In the genomic region with DNA sequence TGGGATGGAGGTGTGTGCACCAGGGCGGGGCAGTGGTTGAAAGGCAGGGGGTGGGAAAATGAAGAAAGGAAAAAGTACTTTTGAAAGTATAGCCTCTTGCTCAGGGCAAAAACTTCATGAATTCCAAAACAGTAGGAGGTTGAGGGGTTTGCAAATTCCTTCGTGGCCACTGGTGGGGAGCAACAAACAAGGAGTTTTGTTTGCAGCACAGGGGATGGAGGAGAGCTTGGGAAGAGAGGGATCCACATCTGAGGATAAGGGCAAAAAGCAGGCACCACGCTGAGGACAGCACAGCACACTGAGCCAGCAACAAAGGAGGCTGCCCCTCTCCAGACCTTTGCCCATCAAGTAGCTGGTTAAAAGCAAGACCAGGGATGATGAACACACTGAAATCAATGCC, we compare ENCODE assay signal across 33 cellular contexts.
DNase-seq lines count a peak whose midpoint lies in the region; FAIRE-seq and TF ChIP-seq lines count a peak whose summit lies in the region.
"Had no signal": no experiment of that assay in that cellular context is flagged by ENCODE, and none has a peak within 500 bp of the region (broad histone marks: within the 10 kb centered on the region; RNA-seq: fewer than 3 reads in every experiment).

No MANE protein-coding gene starts in this region.

- H3K9ac ChIP-seq in HUES64 (ENCODE audit: low read depth, low read length) (0 out of 2 replicates have a peak overlapping the region, but pooled peaks have one; percentile 27), H1 (replicated peaks in 1 of 4; ENCODE audit: extremely low read depth in 1 of 4, low read depth in 3 of 4, low read length in 3 of 4) (peak overlapping the region in 1 of 4 experiments; percentile 25; a peak in 1 of 7 replicates), mesenchymal stem cell (ENCODE audit: low read length) (no peak overlapping the region)

- no peak overlapping the region for H2BK120ac ChIP-seq in H1 (replicated peaks; ENCODE audit: low read depth, low read length)
- no peak overlapping the region for H2BK120ac ChIP-seq in mesenchymal stem cell (ENCODE audit: low read depth, low read length)

- no peak overlapping the region for H4K5ac ChIP-seq in H1 (ENCODE audit: insufficient read length, low read depth, low read length)

- H4K91ac ChIP-seq in H1 (replicated peaks; ENCODE audit: insufficient read length, low read length) (no peak overlapping the region), mesenchymal stem cell (ENCODE audit: low read length) (no peak overlapping the region)

- H3K56ac ChIP-seq in H1 (replicated peaks; ENCODE audit: insufficient read length, low read depth, low read length), result no peak overlapping the region

- 9% methylated on average over 3 of the region's 3 CpGs for WGBS in HUES64
- 11% methylated on average over 3 of the region's 3 CpGs; no CpG with 5 or more reads in 1 of the 2 experiments for WGBS in H1 (ENCODE audit: extremely low coverage in 1 of 2, insufficient coverage in 1 of 2, insufficient read length in 1 of 2, insufficient replicate concordance in 2 of 2, low coverage in 1 of 2, low lambda C conversion rate in 2 of 2, missing lambda C conversion rate in 1 of 2), 2 experiments
- WGBS in mesenchymal stem cell, result 70% methylated on average over 3 of the region's 3 CpGs

- H3K27me3 ChIP-seq in HUES64 (ENCODE audit: insufficient read depth, low read length) (no peaks in the 10 kb centered on the region), H1 (replicated peaks in 1 of 4; ENCODE audit: control insufficient read depth in 3 of 4, extremely low read depth in 1 of 4, insufficient read depth in 3 of 4, low read length in 3 of 4) (no peaks in the 10 kb centered on the region), mesenchymal stem cell (ENCODE audit: control insufficient read depth in 1 of 2, insufficient read depth in 1 of 2, low read length in 2 of 2) (no peaks in the 10 kb centered on the region), HAP-1 (ENCODE audit: low read depth) (no peaks in the 10 kb centered on the region)
- H3K27me3 ChIP-seq: brain microvascular endothelial cell, gastroesophageal sphincter, hepatocyte, MG63, right lobe of liver, SJCRH30, tibial artery had no signal

- H4K20me1 ChIP-seq in H1 (replicated peaks in 1 of 2; ENCODE audit: control insufficient read depth in 1 of 2, insufficient read depth in 2 of 2, low read length in 2 of 2), result peaks cover 1 to 2% of the 10 kb centered on the region in 2 experiments

- no peak overlapping the region for H2BK20ac ChIP-seq in H1 (ENCODE audit: low read length)

- peak overlapping the region; percentile 87 for H3K27ac ChIP-seq in HUES64 (ENCODE audit: low read depth, low read length)
- peak overlapping the region; percentile 61; the same call in 1 of the 2 replicates for H3K27ac ChIP-seq in H1 (ENCODE audit: low read depth, low read length)
- no peak overlapping the region for H3K27ac ChIP-seq in mesenchymal stem cell (ENCODE audit: low read length, poor library complexity, severe bottlenecking)
- H3K27ac ChIP-seq: brain microvascular endothelial cell, gastroesophageal sphincter, hepatocyte, left ventricle myocardium inferior, prostate gland, right lobe of liver, SJCRH30, tibial artery had no signal

- FAIRE-seq in H1 (lab: Jason Lieb, UNC), result peak; percentile 92
- FAIRE-seq: HTR-8/SVneo, keratinocyte had no signal

- in situ Hi-C loops in HAP-1 (cut with MboI; ENCODE audit: low sequenced_read_pairs), result no loop called here

- no peak overlapping the region for H4K8ac ChIP-seq in H1 (ENCODE audit: extremely low read depth, insufficient read depth, low read length)
- peak overlapping the region; percentile 23 for H4K8ac ChIP-seq in mesenchymal stem cell (ENCODE audit: low read length)

- H3K36me3 ChIP-seq in HUES64 (ENCODE audit: insufficient read depth, low read length), result no peaks in the 10 kb centered on the region
- H3K36me3 ChIP-seq in H1 (ENCODE audit: control insufficient read depth in 2 of 4, insufficient read depth in 4 of 4, low read length in 3 of 4), result no peaks in the 10 kb centered on the region
- H3K36me3 ChIP-seq in mesenchymal stem cell (ENCODE audit: control insufficient read depth in 1 of 2, insufficient read depth in 2 of 2, low read depth in 1 of 2, low read length in 2 of 2), result no peaks in the 10 kb centered on the region
- H3K36me3 ChIP-seq in HAP-1 (replicated peaks), result no peaks in the 10 kb centered on the region
- H3K36me3 ChIP-seq: brain microvascular endothelial cell, gastroesophageal sphincter, left ventricle myocardium inferior, MG63, prostate gland, right lobe of liver, SJCRH30, tibial artery had no signal

- H3K23ac ChIP-seq in H1 (ENCODE audit: insufficient read length) (no peak overlapping the region), mesenchymal stem cell (ENCODE audit: low read length in 2 of 2) (no peak overlapping the region)

- DNase-seq in H1 (ENCODE audit: low read depth in 1 of 2, low spot score in 2 of 2), result peak; percentile 56 to 60
- DNase-seq in mesenchymal stem cell, result no peak
- no peak for DNase-seq in stimulated activated CD4-positive, alpha-beta T cell treated with anti-CD3 and anti-CD28 coated beads, Interleukin-12 subunit alpha, Interleukin-12 subunit beta, amount 100 ng/mL, for 4 hours
- DNase-seq in HAP-1 (ENCODE audit: low spot score in 2 of 2), result no peak
- DNase-seq in SK-N-DZ (ENCODE audit: low spot score), result no peak
- DNase-seq in NCI-H2029 treated with DMSO at 0.1 percent for 48 hours (lab: John Stamatoyannopoulos, UW), result no peak
- DNase-seq: activated CD4-positive, alpha-beta T cell treated with anti-CD3 and anti-CD28 coated beads for 4 hours; amygdala; brain microvascular endothelial cell; C1 segment of cervical spinal cord; COR-L47; DMS53; GDM1; HFFc6; KG1; left ventricle myocardium inferior; MG63; NCI-H1105; NCI-H187; NCI-H748 treated with DMSO at 0.1 percent for 48 hours; nucleus accumbens; right lobe of liver; RPMI8226; SJCRH30; stimulated activated CD4-positive, alpha-beta T cell treated with anti-CD3 and anti-CD28 coated beads, Interleukin-4, amount 100 ng/mL, for 1 hour; T-helper 9 cell; tibial artery had no signal

- peaks cover 3 to 78% of the 10 kb centered on the region in 2 experiments; a peak in 3 of 4 replicates for H3K79me2 ChIP-seq in H1 (ENCODE audit: control insufficient read depth in 1 of 2, insufficient read depth in 2 of 2, low read length in 2 of 2)

- H3K18ac ChIP-seq in H1 (ENCODE audit: extremely low read depth, low read length) (no peak overlapping the region), mesenchymal stem cell (ENCODE audit: low read depth in 1 of 2, low read length in 2 of 2) (no peak overlapping the region)

- H2AK5ac ChIP-seq in H1 (ENCODE audit: low read depth, low read length) (no peak overlapping the region), mesenchymal stem cell (ENCODE audit: low read length, severe bottlenecking) (no peak overlapping the region)

- POLR2A ChIA-PET in H1 (lab: Charles Lee; ENCODE audit: partially characterized antibody), result interaction anchor here (0.5 to 1.9 kb wide), 6 partner anchors 11 to 146 kb away, joined by 3 to 6 read pairs (median 4); no protein-coding TSS in a partner anchor

- no peaks in the 10 kb centered on the region for H3K23me2 ChIP-seq in H1 (ENCODE audit: low read depth, low read length)

- H2BK12ac ChIP-seq in H1 (ENCODE audit: low read depth, low read length), result 0 out of 2 replicates have a peak overlapping the region, but pooled peaks have one; percentile 5
- H2BK12ac ChIP-seq in mesenchymal stem cell (ENCODE audit: low read length in 2 of 2), result no peak overlapping the region

- H3K4ac ChIP-seq in H1 (replicated peaks; ENCODE audit: insufficient read length, low read depth, low read length) (no peak overlapping the region), mesenchymal stem cell (ENCODE audit: low read depth in 1 of 2, low read length in 2 of 2) (no peak overlapping the region)

- H3K14ac ChIP-seq in H1 (ENCODE audit: insufficient read length) (no peak overlapping the region), mesenchymal stem cell (ENCODE audit: low read length in 2 of 2) (no peak overlapping the region)

- TF ChIP-seq CTCF in H1 (IDR thresholded peaks at IDR 0.05; ENCODE audit: control extremely low read depth in 1 of 3, insufficient read depth in 1 of 3, low read depth in 1 of 3, low read length in 3 of 3), result no peak

- H2AFZ ChIP-seq in H1 (ENCODE audit: low read length) (no peak overlapping the region), mesenchymal stem cell (ENCODE audit: low read depth, low read length) (no peak overlapping the region)
- H2AFZ ChIP-seq: hepatocyte had no signal

- peaks cover 62% of the 10 kb centered on the region for H3K4me1 ChIP-seq in HUES64 (ENCODE audit: insufficient read depth, low read length)
- H3K4me1 ChIP-seq in H1 (replicated peaks in 1 of 4; ENCODE audit: control insufficient read depth in 3 of 4, insufficient read depth in 4 of 4, low read length in 3 of 4), result peaks cover 4 to 25% (median 19%) of the 10 kb centered on the region in 4 experiments
- H3K4me1 ChIP-seq in mesenchymal stem cell (ENCODE audit: control insufficient read depth, insufficient read depth, low read depth, low read length), result peaks cover 2% of the 10 kb centered on the region
- no peaks in the 10 kb centered on the region; the same call in 1 of the 2 replicates for H3K4me1 ChIP-seq in HAP-1
- H3K4me1 ChIP-seq: prostate gland, right lobe of liver, SJCRH30 had no signal

- CTCF ChIA-PET in H1 (lab: Charles Lee; ENCODE audit: partially characterized antibody), result interaction anchor here (0.6 to 2.8 kb wide), 5 partner anchors 10 to 204 kb away, joined by 3 to 16 read pairs (median 6); no protein-coding TSS in a partner anchor

- 0 out of 4 replicates have a peak, but pooled peaks of 1 of the 2 experiments have one; percentile 5 for TF ChIP-seq RAD21 in H1 (IDR thresholded peaks at IDR 0.05 in 1 of 2, conservative IDR thresholded peaks at IDR 0.05 in 1 of 2; ENCODE audit: low read depth in 2 of 2, low read length in 2 of 2)

- H3K4me2 ChIP-seq in H1 (ENCODE audit: insufficient read depth in 1 of 2, low read depth in 2 of 2, low read length in 2 of 2), result peak overlapping the region; percentile 69 to 82
- H3K4me2 ChIP-seq in mesenchymal stem cell (ENCODE audit: low read length, poor library complexity, severe bottlenecking), result no peak overlapping the region
- H3K4me2 ChIP-seq: hepatocyte had no signal

- H2BK5ac ChIP-seq in H1 (ENCODE audit: low read depth, low read length) (no peak overlapping the region), mesenchymal stem cell (ENCODE audit: low read depth, low read length, poor library complexity, severe bottlenecking) (no peak overlapping the region)

- H3K9me3 ChIP-seq in HUES64 (ENCODE audit: insufficient read depth, low read depth, low read length), result no peaks in the 10 kb centered on the region
- H3K9me3 ChIP-seq in H1 (ENCODE audit: insufficient read depth in 2 of 2, low read depth in 1 of 2, low read length in 1 of 2), result no peaks in the 10 kb centered on the region
- H3K9me3 ChIP-seq in mesenchymal stem cell (ENCODE audit: control insufficient read depth, low read length), result no peaks in the 10 kb centered on the region
- no peaks in the 10 kb centered on the region for H3K9me3 ChIP-seq in HAP-1
- H3K9me3 ChIP-seq: gastroesophageal sphincter, left ventricle myocardium inferior, MG63, prostate gland, right lobe of liver, SJCRH30, tibial artery had no signal

- H3K4me3 ChIP-seq in HUES64 (ENCODE audit: low read length) (no peak overlapping the region), H1 (ENCODE audit: extremely low read depth in 1 of 4, insufficient read depth in 2 of 4, low read depth in 3 of 4, low read length in 4 of 4) (peak overlapping the region in 2 of 4 experiments; percentile 18 to 40; a peak in 2 of 8 replicates), mesenchymal stem cell (ENCODE audit: insufficient read depth in 1 of 2, low read depth in 1 of 2, low read length in 2 of 2) (no peak overlapping the region), HAP-1 (no peak overlapping the region)
- H3K4me3 ChIP-seq: gastroesophageal sphincter, hepatocyte, left ventricle myocardium inferior, MG63, prostate gland, right lobe of liver, SJCRH30, tibial artery had no signal

- TF ChIP-seq EP300 in H1 (IDR thresholded peaks at IDR 0.05; ENCODE audit: borderline replicate concordance in 1 of 2, low read depth in 2 of 2, low read length in 2 of 2), result no peak

- peaks cover 9% of the 10 kb centered on the region; the same call in 1 of the 2 replicates for H3K79me1 ChIP-seq in H1 (ENCODE audit: low read depth, low read length)
- H3K79me1 ChIP-seq in mesenchymal stem cell (replicated peaks; ENCODE audit: low read length, poor library complexity, severe bottlenecking), result peaks cover 20% of the 10 kb centered on the region

- TF ChIP-seq POLR2A in H1 (IDR thresholded peaks at IDR 0.05; ENCODE audit: control extremely low read depth in 1 of 2, low read depth in 2 of 2, low read length in 2 of 2), result 0 out of 3 replicates have a peak, but pooled peaks of 1 of the 2 experiments have one; percentile 26

- H2BK15ac ChIP-seq in H1 (ENCODE audit: low read length) (no peak overlapping the region), mesenchymal stem cell (ENCODE audit: low read depth, poor library complexity, severe bottlenecking) (no peak overlapping the region)

Comparison
In these comparisons a context has a peak if more than half of its experiments do, and no peak if none do; other contexts are left out.
1. DNase-seq: peak in H1 (2 of 2); none in mesenchymal stem cell (single experiment), stimulated activated CD4-positive, alpha-beta T cell treated with anti-CD3 and anti-CD28 coated beads, Interleukin-12 subunit alpha, Interleukin-12 subunit beta, amount 100 ng/mL, for 4 hours (single experiment), HAP-1 (0 of 2), SK-N-DZ (single experiment) and NCI-H2029 treated with DMSO at 0.1 percent for 48 hours (single experiment).